11 cellular contexts compared by ENCODE assay signal in genomic region chr1:220990417-220991337, GRCh38.
A peak's percentile ranks its signal among the peaks of the same experiment; 100 is the strongest.
DNase-seq lines count a peak whose midpoint lies in the region; ATAC-seq, FAIRE-seq and TF ChIP-seq lines count a peak whose summit lies in the region.
"Had no signal": no experiment of that assay in that cellular context is flagged by ENCODE, and none has a peak within 500 bp of the region (broad histone marks: within the 10 kb centered on the region; RNA-seq: fewer than 3 reads in every experiment).

No MANE protein-coding gene starts in this region.

- H3K79me2 ChIP-seq in HCT116 (ENCODE audit: insufficient read depth, low read length): no peaks in the 10 kb centered on the region

- TF ChIP-seq RAD21 in HCT116 (IDR thresholded peaks at IDR 0.05; ENCODE audit: low read depth): peak; percentile 9; the same call in 1 of the 2 replicates

- BruUV-seq in HCT116 (replicated peaks; lab: Mats Ljungman, UMichigan): no TSS peak

- H3K36me3 ChIP-seq in HCT116 (ENCODE audit: control insufficient read depth in 1 of 2, insufficient read depth in 2 of 2, low read length in 2 of 2) (no peaks in the 10 kb centered on the region), RWPE2 (ENCODE audit: low read depth) (no peaks in the 10 kb centered on the region), kidney (ENCODE audit: control insufficient read depth in 1 of 2, insufficient read depth in 2 of 2, low read length in 2 of 2) (no peaks in the 10 kb centered on the region)

- peaks cover 39% of the 10 kb centered on the region for H3K4me1 Mint-ChIP-seq in stimulated activated memory B cell treated with anti-CD40 and anti-IgM and Interleukin-4, amounts not matched to agents 10 μg/mL and 1 μg/mL and 100 μg/mL, for 72 hours

- RAD21 ChIA-PET in HCT116 (lab: Charles Lee; ENCODE audit: low non-redundant PET in 1 of 2, low total read pairs in 2 of 2, uncharacterized antibody in 2 of 2, unreplicated experiment in 2 of 2): no interaction called here

- TF ChIP-seq POLR2A in HCT116 (IDR thresholded peaks at IDR 0.05; ENCODE audit: borderline replicate concordance, extremely low read depth, insufficient read depth, insufficient read length): no peak

- H3K27ac Mint-ChIP-seq in stimulated activated memory B cell treated with anti-CD40 and anti-IgM and Interleukin-4, amounts not matched to agents 10 μg/mL and 1 μg/mL and 100 μg/mL, for 72 hours: peak overlapping the region; percentile 28

- no peak overlapping the region for H3K4me3 Mint-ChIP-seq in stimulated activated memory B cell treated with anti-CD40 and anti-IgM and Interleukin-4, amounts not matched to agents 10 μg/mL and 1 μg/mL and 100 μg/mL, for 72 hours

- no peaks in the 10 kb centered on the region for H3K36me3 Mint-ChIP-seq in stimulated activated memory B cell treated with anti-CD40 and anti-IgM and Interleukin-4, amounts not matched to agents 10 μg/mL and 1 μg/mL and 100 μg/mL, for 72 hours

- no peak overlapping the region for H2AFZ ChIP-seq in HCT116 (ENCODE audit: low read depth, low read length, poor library complexity, severe bottlenecking)

- H3K4me3 ChIP-seq in HCT116 (replicated peaks in 1 of 2; ENCODE audit: low read depth in 1 of 2, low read length in 2 of 2): no peak overlapping the region
- H3K4me3 ChIP-seq in RWPE2 (ENCODE audit: severe bottlenecking): no peak overlapping the region
- H3K4me3 ChIP-seq in kidney (ENCODE audit: low read length in 2 of 2): no peak overlapping the region

- H3K27me3 ChIP-seq in HCT116 (ENCODE audit: insufficient read depth, low read length) (peaks cover 7% of the 10 kb centered on the region; the same call in 1 of the 2 replicates), RWPE2 (ENCODE audit: insufficient read depth, poor library complexity, severe bottlenecking) (no peaks in the 10 kb centered on the region)

- no peaks in the 10 kb centered on the region for H3K27me3 Mint-ChIP-seq in stimulated activated memory B cell treated with anti-CD40 and anti-IgM and Interleukin-4, amounts not matched to agents 10 μg/mL and 1 μg/mL and 100 μg/mL, for 72 hours

- no peaks in the 10 kb centered on the region for H4K20me1 ChIP-seq in HCT116 (ENCODE audit: insufficient read depth)

- POLR2A ChIA-PET in HCT116 (lab: Charles Lee): no interaction called here

- H3K9ac ChIP-seq in HCT116 (ENCODE audit: low read length): no peak overlapping the region
- no peak overlapping the region for H3K9ac ChIP-seq in kidney (ENCODE audit: low read length in 2 of 2)

- no peaks in the 10 kb centered on the region for H3K9me2 ChIP-seq in HCT116 (ENCODE audit: insufficient read depth)

- intact Hi-C loops in HCT116 (cut with micrococcal nuclease): no loop called here
- intact Hi-C loops in kidney (cut with DNase I): no loop called here

- CTCF ChIA-PET in HCT116 (lab: Charles Lee): no interaction called here

- ATAC-seq in HCT116: peak; percentile 81
- peak; percentile 54; the same call in 2 of the 3 replicates for ATAC-seq in RWPE2 (ENCODE audit: low read depth)
- no peak for ATAC-seq in stimulated activated memory B cell treated with anti-CD40 and anti-IgM and Interleukin-4, amounts not matched to agents 10 μg/mL and 1 μg/mL and 100 μg/mL, for 72 hours
- no peak for ATAC-seq in HG02610 (IDR thresholded peaks at IDR 0.05; ENCODE audit: unreplicated experiment)
- ATAC-seq: left colon had no signal

- peak; percentile 12 for DNase-seq in HCT116 (ENCODE audit: low read depth, low spot score)
- DNase-seq in RWPE2 (ENCODE audit: low spot score): no peak
- peak; percentile 46 for DNase-seq in fibroblast of gingiva (ENCODE audit: low read depth)
- no peak for DNase-seq in effector CD4-positive, alpha-beta T cell
- no peak for DNase-seq in kidney
- DNase-seq: activated T-cell treated with anti-CD3 and anti-CD28 coated beads, Interleukin-2, amount 50 U/mL, for 1 hour; left colon; NCI-H2081; T-helper 1 cell had no signal

- H3K27ac ChIP-seq in HCT116 (ENCODE audit: low read depth, low read length): no peak overlapping the region
- H3K27ac ChIP-seq in RWPE2 (ENCODE audit: poor library complexity, severe bottlenecking): no peak overlapping the region
- no peak overlapping the region for H3K27ac ChIP-seq in kidney (ENCODE audit: low read depth in 2 of 2, low read length in 2 of 2)

- H3K4me1 ChIP-seq in HCT116 (ENCODE audit: control insufficient read depth in 1 of 2, insufficient read depth in 2 of 2, low read length in 2 of 2): no peaks in the 10 kb centered on the region
- no peaks in the 10 kb centered on the region for H3K4me1 ChIP-seq in RWPE2 (ENCODE audit: insufficient read depth, poor library complexity, severe bottlenecking)
- no peaks in the 10 kb centered on the region for H3K4me1 ChIP-seq in kidney (ENCODE audit: control insufficient read depth in 1 of 2, insufficient read depth in 1 of 2, low read depth in 1 of 2, low read length in 2 of 2)

- peak in 1 of 3 experiments; percentile 27; a peak in 1 of 6 replicates for TF ChIP-seq CTCF in HCT116 (IDR thresholded peaks at IDR 0.05 in 2 of 3, conservative IDR thresholded peaks at IDR 0.05 in 1 of 3; ENCODE audit: borderline replicate concordance in 1 of 3, insufficient read depth in 1 of 3, low read depth in 2 of 3, low read length in 2 of 3)
- TF ChIP-seq CTCF in RWPE2 (IDR thresholded peaks at IDR 0.05; ENCODE audit: poor library complexity, severe bottlenecking): peak; percentile 15
- no peak for TF ChIP-seq CTCF in kidney (IDR thresholded peaks at IDR 0.05; ENCODE audit: borderline replicate concordance, extremely low read depth, insufficient read depth)

- no peak overlapping the region for H3K4me2 ChIP-seq in HCT116 (ENCODE audit: low read length)

- no peak for FAIRE-seq in kidney (lab: Jason Lieb, UNC)

- H3K9me3 Mint-ChIP-seq in stimulated activated memory B cell treated with anti-CD40 and anti-IgM and Interleukin-4, amounts not matched to agents 10 μg/mL and 1 μg/mL and 100 μg/mL, for 72 hours: peaks cover 15% of the 10 kb centered on the region

- no peaks in the 10 kb centered on the region for H3K9me3 ChIP-seq in HCT116 (ENCODE audit: control insufficient read depth in 1 of 2, insufficient read depth in 1 of 2, low read depth in 1 of 2, low read length in 2 of 2)
- H3K9me3 ChIP-seq in RWPE2 (ENCODE audit: severe bottlenecking): no peaks in the 10 kb centered on the region
- H3K9me3 ChIP-seq in kidney (ENCODE audit: control insufficient read depth in 1 of 2, low read length in 2 of 2): no peaks in the 10 kb centered on the region

TF ChIP-seq in HCT116, 20 proteins besides CTCF, POLR2A, EP300 and RAD21:
- TF ChIP-seq FOSL1 (IDR thresholded peaks at IDR 0.05; ENCODE audit: low read depth) (peak; percentile 41; the same call in 1 of the 2 replicates), JUND (IDR thresholded peaks at IDR 0.05) (peak; percentile 30; the same call in 1 of the 2 replicates), YY1 (IDR thresholded peaks at IDR 0.05; ENCODE audit: extremely low read depth, insufficient replicate concordance, low read depth, low read length) (no peak), ELF1 (IDR thresholded peaks at IDR 0.05; ENCODE audit: borderline replicate concordance, low read depth) (no peak), MAX (IDR thresholded peaks at IDR 0.05) (no peak)
TF ChIP-seq in HCT116: peak in this region for 2.

Comparison
In these comparisons a context has a peak if more than half of its experiments do, and no peak if none do; other contexts are left out.
1. ATAC-seq: peak in HCT116 (single experiment) and RWPE2 (single experiment); none in stimulated activated memory B cell treated with anti-CD40 and anti-IgM and Interleukin-4, amounts not matched to agents 10 μg/mL and 1 μg/mL and 100 μg/mL, for 72 hours (single experiment) and HG02610 (single experiment).
2. DNase-seq: peak in HCT116 (single experiment) and fibroblast of gingiva (single experiment); none in RWPE2 (single experiment), effector CD4-positive, alpha-beta T cell (single experiment) and kidney (single experiment).